1 cellular context compared by ENCODE assay signal in the genomic region with DNA sequence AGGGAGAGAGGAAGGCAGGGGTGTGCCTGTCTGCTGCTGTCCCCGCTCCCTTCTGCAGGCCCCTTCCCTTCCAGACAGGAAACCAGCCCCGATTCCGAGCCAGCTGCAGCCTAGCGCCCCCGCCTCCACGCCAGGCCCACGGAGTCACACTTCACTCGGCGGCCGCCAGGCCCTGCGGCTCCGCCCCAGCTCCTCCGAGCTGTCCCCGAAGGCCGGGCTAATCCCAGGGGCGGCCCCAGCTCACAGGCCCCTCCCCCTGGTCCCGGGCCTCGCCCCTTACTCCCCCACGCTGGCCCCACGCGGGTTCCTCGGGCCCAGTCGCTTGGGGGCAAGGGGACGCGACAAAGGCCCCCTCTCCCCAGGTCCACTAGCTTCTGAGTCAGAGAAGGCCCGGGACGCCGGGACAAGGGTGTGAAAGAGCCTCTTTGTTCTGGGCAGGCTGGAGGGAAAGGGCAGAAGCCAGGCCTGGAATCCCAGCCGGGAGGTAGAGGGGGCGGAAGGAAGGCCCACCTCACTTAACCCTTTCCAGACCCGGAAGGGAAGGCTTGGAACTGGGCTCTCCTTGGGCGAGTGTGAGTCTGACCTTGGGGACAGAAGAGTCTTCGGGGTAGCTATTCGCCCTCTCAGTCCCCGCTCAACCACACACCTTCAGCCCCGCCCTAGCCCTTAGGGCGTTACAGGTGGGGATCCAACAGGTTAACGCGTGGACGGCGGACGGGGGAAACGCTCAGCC.
TF ChIP-seq lines count a peak whose summit lies in the region.

No MANE protein-coding gene starts in this region.

TF ChIP-seq in HepG2, 621 proteins besides CTCF, POLR2A, EP300 and RAD21 (continued from another document and continues in another):
- TF ChIP-seq, protein P1, sequence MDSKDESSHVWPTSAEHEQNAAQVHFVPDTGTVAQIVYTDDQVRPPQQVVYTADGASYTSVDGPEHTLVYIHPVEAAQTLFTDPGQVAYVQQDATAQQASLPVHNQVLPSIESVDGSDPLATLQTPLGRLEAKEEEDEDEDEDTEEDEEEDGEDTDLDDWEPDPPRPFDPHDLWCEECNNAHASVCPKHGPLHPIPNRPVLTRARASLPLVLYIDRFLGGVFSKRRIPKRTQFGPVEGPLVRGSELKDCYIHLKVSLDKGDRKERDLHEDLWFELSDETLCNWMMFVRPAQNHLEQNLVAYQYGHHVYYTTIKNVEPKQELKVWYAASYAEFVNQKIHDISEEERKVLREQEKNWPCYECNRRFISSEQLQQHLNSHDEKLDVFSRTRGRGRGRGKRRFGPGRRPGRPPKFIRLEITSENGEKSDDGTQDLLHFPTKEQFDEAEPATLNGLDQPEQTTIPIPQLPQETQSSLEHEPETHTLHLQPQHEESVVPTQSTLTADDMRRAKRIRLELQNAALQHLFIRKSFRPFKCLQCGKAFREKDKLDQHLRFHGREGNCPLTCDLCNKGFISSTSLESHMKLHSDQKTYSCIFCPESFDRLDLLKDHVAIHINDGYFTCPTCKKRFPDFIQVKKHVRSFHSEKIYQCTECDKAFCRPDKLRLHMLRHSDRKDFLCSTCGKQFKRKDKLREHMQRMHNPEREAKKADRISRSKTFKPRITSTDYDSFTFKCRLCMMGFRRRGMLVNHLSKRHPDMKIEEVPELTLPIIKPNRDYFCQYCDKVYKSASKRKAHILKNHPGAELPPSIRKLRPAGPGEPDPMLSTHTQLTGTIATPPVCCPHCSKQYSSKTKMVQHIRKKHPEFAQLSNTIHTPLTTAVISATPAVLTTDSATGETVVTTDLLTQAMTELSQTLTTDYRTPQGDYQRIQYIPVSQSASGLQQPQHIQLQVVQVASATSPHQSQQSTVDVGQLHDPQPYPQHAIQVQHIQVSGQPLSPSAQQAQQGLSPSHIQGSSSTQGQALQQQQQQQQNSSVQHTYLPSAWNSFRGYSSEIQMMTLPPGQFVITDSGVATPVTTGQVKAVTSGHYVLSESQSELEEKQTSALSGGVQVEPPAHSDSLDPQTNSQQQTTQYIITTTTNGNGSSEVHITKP (CRISPR knock-in tag; IDR thresholded peaks at IDR 0.05; ENCODE audit: low read depth): peak; percentile 78; the same call in 1 of the 2 replicates
- TF ChIP-seq ZNF572 (CRISPR knock-in tag; IDR thresholded peaks at IDR 0.05): no peak
- no peak for TF ChIP-seq ZNF644 (CRISPR knock-in tag; IDR thresholded peaks at IDR 0.05; ENCODE audit: low read depth)
- TF ChIP-seq SRSF4 (IDR thresholded peaks at IDR 0.05; ENCODE audit: low read depth, low read length, poor library complexity, severe bottlenecking): no peak
- TF ChIP-seq FOSL2 (CRISPR knock-in tag; IDR thresholded peaks at IDR 0.05): peak; percentile 88
- TF ChIP-seq, protein P2, sequence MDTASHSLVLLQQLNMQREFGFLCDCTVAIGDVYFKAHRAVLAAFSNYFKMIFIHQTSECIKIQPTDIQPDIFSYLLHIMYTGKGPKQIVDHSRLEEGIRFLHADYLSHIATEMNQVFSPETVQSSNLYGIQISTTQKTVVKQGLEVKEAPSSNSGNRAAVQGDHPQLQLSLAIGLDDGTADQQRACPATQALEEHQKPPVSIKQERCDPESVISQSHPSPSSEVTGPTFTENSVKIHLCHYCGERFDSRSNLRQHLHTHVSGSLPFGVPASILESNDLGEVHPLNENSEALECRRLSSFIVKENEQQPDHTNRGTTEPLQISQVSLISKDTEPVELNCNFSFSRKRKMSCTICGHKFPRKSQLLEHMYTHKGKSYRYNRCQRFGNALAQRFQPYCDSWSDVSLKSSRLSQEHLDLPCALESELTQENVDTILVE (CRISPR knock-in tag; IDR thresholded peaks at IDR 0.05): peak; percentile 82; the same call in 1 of the 2 replicates
- TF ChIP-seq NFE2 (CRISPR knock-in tag; IDR thresholded peaks at IDR 0.05): no peak
- no peak for TF ChIP-seq FOXK2 (IDR thresholded peaks at IDR 0.05)
- peak; percentile 19 for TF ChIP-seq PRPF4 (IDR thresholded peaks at IDR 0.05; ENCODE audit: low read depth, low read length, poor library complexity, severe bottlenecking)
- TF ChIP-seq, protein P3, sequence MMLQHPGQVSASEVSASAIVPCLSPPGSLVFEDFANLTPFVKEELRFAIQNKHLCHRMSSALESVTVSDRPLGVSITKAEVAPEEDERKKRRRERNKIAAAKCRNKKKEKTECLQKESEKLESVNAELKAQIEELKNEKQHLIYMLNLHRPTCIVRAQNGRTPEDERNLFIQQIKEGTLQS (CRISPR knock-in tag; IDR thresholded peaks at IDR 0.05): peak; percentile 77
- TF ChIP-seq MXI1 (IDR thresholded peaks at IDR 0.05; ENCODE audit: borderline replicate concordance, low read depth, low read length): peak; percentile 73; the same call in 2 of the 3 replicates
- TF ChIP-seq KDM5A (IDR thresholded peaks at IDR 0.05; ENCODE audit: borderline replicate concordance, low read length): peak; percentile 53; the same call in 1 of the 2 replicates
- peak; percentile 98 for TF ChIP-seq TAF15 (IDR thresholded peaks at IDR 0.05; ENCODE audit: low read depth, low read length, poor library complexity, severe bottlenecking)
- peak; percentile 5; the same call in 1 of the 2 replicates for TF ChIP-seq ZNF296 (CRISPR knock-in tag; conservative IDR thresholded peaks at IDR 0.05)
- TF ChIP-seq SCMH1 (CRISPR knock-in tag; IDR thresholded peaks at IDR 0.05; ENCODE audit: borderline replicate concordance): no peak
- TF ChIP-seq BHLHE40 (IDR thresholded peaks at IDR 0.05; ENCODE audit: low read length): no peak
- TF ChIP-seq NAIF1 (CRISPR knock-in tag; IDR thresholded peaks at IDR 0.05; ENCODE audit: borderline replicate concordance): peak; percentile 73; the same call in 1 of the 2 replicates
- TF ChIP-seq ZMYM4 (CRISPR knock-in tag; IDR thresholded peaks at IDR 0.05): peak; percentile 77
- no peak for TF ChIP-seq ZNF30 (CRISPR knock-in tag; IDR thresholded peaks at IDR 0.05)
- TF ChIP-seq SOX13 (IDR thresholded peaks at IDR 0.05): no peak; the same call in 1 of the 2 replicates
- peak in 1 of 2 experiments; percentile 69; a peak in 2 of 4 replicates for TF ChIP-seq SOX13 (CRISPR knock-in tag; conservative IDR thresholded peaks at IDR 0.05 in 1 of 2, IDR thresholded peaks at IDR 0.05 in 1 of 2)
- TF ChIP-seq, protein P4, sequence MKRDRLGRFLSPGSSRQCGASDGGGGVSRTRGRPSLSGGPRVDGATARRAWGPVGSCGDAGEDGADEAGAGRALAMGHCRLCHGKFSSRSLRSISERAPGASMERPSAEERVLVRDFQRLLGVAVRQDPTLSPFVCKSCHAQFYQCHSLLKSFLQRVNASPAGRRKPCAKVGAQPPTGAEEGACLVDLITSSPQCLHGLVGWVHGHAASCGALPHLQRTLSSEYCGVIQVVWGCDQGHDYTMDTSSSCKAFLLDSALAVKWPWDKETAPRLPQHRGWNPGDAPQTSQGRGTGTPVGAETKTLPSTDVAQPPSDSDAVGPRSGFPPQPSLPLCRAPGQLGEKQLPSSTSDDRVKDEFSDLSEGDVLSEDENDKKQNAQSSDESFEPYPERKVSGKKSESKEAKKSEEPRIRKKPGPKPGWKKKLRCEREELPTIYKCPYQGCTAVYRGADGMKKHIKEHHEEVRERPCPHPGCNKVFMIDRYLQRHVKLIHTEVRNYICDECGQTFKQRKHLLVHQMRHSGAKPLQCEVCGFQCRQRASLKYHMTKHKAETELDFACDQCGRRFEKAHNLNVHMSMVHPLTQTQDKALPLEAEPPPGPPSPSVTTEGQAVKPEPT (CRISPR knock-in tag; IDR thresholded peaks at IDR 0.05; ENCODE audit: low read depth): peak; percentile 87
- peak; percentile 85 for TF ChIP-seq ZNF264 (CRISPR knock-in tag; IDR thresholded peaks at IDR 0.05)
- peak; percentile 98 for TF ChIP-seq HIVEP1 (CRISPR knock-in tag; IDR thresholded peaks at IDR 0.05)
- peak; percentile 10; the same call in 1 of the 2 replicates for TF ChIP-seq SIN3A (IDR thresholded peaks at IDR 0.05; ENCODE audit: borderline replicate concordance, low read depth, low read length)
- TF ChIP-seq, protein P5, sequence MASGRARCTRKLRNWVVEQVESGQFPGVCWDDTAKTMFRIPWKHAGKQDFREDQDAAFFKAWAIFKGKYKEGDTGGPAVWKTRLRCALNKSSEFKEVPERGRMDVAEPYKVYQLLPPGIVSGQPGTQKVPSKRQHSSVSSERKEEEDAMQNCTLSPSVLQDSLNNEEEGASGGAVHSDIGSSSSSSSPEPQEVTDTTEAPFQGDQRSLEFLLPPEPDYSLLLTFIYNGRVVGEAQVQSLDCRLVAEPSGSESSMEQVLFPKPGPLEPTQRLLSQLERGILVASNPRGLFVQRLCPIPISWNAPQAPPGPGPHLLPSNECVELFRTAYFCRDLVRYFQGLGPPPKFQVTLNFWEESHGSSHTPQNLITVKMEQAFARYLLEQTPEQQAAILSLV (CRISPR knock-in tag; IDR thresholded peaks at IDR 0.05; ENCODE audit: borderline replicate concordance): no peak; the same call in 1 of the 2 replicates
- TF ChIP-seq ZNF674 (CRISPR knock-in tag; IDR thresholded peaks at IDR 0.05; ENCODE audit: low read depth): no peak
- peak; percentile 71; the same call in 1 of the 2 replicates for TF ChIP-seq ZBTB42 (CRISPR knock-in tag; IDR thresholded peaks at IDR 0.05)
- TF ChIP-seq, protein P6, sequence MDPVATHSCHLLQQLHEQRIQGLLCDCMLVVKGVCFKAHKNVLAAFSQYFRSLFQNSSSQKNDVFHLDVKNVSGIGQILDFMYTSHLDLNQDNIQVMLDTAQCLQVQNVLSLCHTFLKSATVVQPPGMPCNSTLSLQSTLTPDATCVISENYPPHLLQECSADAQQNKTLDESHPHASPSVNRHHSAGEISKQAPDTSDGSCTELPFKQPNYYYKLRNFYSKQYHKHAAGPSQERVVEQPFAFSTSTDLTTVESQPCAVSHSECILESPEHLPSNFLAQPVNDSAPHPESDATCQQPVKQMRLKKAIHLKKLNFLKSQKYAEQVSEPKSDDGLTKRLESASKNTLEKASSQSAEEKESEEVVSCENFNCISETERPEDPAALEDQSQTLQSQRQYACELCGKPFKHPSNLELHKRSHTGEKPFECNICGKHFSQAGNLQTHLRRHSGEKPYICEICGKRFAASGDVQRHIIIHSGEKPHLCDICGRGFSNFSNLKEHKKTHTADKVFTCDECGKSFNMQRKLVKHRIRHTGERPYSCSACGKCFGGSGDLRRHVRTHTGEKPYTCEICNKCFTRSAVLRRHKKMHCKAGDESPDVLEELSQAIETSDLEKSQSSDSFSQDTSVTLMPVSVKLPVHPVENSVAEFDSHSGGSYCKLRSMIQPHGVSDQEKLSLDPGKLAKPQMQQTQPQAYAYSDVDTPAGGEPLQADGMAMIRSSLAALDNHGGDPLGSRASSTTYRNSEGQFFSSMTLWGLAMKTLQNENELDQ (CRISPR knock-in tag; IDR thresholded peaks at IDR 0.05; ENCODE audit: borderline replicate concordance): 0 out of 2 replicates have a peak, but pooled peaks have one; percentile 52
- peak; percentile 40 for TF ChIP-seq YY1 (IDR thresholded peaks at IDR 0.05; ENCODE audit: insufficient read depth, insufficient replicate concordance, low read depth, low read length)
- peak; percentile 73; the same call in 1 of the 2 replicates for TF ChIP-seq KMT2A (CRISPR knock-in tag; IDR thresholded peaks at IDR 0.05)
- TF ChIP-seq, protein P7, sequence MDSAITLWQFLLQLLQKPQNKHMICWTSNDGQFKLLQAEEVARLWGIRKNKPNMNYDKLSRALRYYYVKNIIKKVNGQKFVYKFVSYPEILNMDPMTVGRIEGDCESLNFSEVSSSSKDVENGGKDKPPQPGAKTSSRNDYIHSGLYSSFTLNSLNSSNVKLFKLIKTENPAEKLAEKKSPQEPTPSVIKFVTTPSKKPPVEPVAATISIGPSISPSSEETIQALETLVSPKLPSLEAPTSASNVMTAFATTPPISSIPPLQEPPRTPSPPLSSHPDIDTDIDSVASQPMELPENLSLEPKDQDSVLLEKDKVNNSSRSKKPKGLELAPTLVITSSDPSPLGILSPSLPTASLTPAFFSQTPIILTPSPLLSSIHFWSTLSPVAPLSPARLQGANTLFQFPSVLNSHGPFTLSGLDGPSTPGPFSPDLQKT (CRISPR knock-in tag; IDR thresholded peaks at IDR 0.05; ENCODE audit: borderline replicate concordance): no peak
- TF ChIP-seq, protein P8, sequence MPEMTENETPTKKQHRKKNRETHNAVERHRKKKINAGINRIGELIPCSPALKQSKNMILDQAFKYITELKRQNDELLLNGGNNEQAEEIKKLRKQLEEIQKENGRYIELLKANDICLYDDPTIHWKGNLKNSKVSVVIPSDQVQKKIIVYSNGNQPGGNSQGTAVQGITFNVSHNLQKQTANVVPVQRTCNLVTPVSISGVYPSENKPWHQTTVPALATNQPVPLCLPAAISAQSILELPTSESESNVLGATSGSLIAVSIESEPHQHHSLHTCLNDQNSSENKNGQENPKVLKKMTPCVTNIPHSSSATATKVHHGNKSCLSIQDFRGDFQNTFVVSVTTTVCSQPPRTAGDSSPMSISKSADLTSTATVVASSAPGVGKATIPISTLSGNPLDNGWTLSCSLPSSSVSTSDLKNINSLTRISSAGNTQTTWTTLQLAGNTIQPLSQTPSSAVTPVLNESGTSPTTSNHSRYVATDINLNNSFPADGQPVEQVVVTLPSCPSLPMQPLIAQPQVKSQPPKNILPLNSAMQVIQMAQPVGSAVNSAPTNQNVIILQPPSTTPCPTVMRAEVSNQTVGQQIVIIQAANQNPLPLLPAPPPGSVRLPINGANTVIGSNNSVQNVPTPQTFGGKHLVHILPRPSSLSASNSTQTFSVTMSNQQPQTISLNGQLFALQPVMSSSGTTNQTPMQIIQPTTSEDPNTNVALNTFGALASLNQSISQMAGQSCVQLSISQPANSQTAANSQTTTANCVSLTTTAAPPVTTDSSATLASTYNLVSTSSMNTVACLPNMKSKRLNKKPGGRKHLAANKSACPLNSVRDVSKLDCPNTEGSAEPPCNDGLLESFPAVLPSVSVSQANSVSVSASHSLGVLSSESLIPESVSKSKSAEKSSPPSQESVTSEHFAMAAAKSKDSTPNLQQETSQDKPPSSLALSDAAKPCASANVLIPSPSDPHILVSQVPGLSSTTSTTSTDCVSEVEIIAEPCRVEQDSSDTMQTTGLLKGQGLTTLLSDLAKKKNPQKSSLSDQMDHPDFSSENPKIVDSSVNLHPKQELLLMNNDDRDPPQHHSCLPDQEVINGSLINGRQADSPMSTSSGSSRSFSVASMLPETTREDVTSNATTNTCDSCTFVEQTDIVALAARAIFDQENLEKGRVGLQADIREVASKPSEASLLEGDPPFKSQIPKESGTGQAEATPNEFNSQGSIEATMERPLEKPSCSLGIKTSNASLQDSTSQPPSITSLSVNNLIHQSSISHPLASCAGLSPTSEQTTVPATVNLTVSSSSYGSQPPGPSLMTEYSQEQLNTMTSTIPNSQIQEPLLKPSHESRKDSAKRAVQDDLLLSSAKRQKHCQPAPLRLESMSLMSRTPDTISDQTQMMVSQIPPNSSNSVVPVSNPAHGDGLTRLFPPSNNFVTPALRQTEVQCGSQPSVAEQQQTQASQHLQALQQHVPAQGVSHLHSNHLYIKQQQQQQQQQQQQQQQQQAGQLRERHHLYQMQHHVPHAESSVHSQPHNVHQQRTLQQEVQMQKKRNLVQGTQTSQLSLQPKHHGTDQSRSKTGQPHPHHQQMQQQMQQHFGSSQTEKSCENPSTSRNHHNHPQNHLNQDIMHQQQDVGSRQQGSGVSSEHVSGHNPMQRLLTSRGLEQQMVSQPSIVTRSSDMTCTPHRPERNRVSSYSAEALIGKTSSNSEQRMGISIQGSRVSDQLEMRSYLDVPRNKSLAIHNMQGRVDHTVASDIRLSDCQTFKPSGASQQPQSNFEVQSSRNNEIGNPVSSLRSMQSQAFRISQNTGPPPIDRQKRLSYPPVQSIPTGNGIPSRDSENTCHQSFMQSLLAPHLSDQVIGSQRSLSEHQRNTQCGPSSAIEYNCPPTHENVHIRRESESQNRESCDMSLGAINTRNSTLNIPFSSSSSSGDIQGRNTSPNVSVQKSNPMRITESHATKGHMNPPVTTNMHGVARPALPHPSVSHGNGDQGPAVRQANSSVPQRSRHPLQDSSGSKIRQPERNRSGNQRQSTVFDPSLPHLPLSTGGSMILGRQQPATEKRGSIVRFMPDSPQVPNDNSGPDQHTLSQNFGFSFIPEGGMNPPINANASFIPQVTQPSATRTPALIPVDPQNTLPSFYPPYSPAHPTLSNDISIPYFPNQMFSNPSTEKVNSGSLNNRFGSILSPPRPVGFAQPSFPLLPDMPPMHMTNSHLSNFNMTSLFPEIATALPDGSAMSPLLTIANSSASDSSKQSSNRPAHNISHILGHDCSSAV (CRISPR knock-in tag; IDR thresholded peaks at IDR 0.05; ENCODE audit: borderline replicate concordance): 0 out of 2 replicates have a peak, but pooled peaks have one; percentile 53
- TF ChIP-seq CEBPB (IDR thresholded peaks at IDR 0.05; ENCODE audit: borderline replicate concordance, low read depth, low read length): no peak
